In the genomic region with DNA sequence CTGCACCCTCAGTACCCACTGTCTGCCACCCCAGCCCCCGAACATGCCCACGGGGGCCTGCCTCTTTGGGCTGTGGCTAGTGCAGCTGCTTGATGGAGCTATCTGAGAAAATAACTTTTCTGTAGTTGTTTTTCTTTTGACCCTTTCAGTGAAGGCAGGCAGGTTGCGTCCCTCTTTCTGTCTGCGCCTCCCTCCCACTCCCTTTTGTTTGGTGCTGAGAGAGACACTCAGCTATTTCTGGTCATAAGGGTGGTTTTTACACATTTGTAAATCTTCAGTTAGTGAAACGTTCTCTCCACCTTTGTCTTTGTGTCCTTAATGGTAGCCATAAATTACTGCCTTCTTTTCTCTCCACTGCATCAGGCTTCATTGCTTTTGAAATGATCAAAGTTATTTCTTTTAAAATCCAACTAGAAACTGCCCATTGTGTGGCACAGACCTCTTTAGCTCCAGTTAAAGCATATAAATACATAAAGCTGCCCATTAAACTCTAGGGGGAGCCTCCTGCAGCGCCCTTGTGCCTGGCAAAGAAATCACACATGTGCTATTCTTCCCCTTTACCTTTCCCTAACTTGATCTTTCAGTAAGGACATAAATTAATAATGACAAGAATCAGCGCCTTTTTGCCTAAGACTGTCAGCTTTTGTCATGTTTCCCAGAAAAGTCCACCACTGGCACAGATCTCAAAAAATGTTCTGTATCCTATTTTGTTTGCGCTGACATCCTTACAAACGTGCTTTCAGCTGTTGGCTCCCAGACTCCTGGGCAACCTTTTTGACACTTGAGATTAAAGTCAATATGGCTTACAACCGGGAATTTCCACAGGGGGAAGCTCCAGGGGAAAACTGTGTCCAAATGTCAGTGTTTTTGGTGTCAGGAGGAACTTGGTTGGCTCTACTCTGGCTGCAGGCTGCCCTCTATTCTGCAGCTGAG, we compare ENCODE assay signal across 9 cellular contexts. TPM values are rescaled to one million over a fixed set of nuclear protein-coding genes. Genes with fewer than 3 reads are reported as not detected.
DNase-seq lines count a peak whose midpoint lies in the region; ATAC-seq and TF ChIP-seq lines count a peak whose summit lies in the region.
"Had no signal": no experiment of that assay in that cellular context is flagged by ENCODE, and none has a peak within 500 bp of the region (broad histone marks: within the 10 kb centered on the region; RNA-seq: fewer than 3 reads in every experiment).

No MANE protein-coding gene starts in this region.

- no peak for DNase-seq in activated T-cell treated with anti-CD3 and anti-CD28 coated beads, Interleukin-2, amount 50 U/mL, for 72 hours
- no peak for DNase-seq in activated T-cell treated with anti-CD3 and anti-CD28 coated beads, Interleukin-2, amount 50 U/mL, for 1 hour
- DNase-seq in NCI-H1092 treated with DMSO at 0.1 percent for 48 hours (lab: John Stamatoyannopoulos, UW) (peak; percentile 80), chondrocyte (ENCODE audit: low spot score) (no peak), AG20443 (ENCODE audit: low spot score) (no peak), SHP77 treated with DMSO at 0.1 percent for 48 hours (lab: John Stamatoyannopoulos, UW) (no peak)
- DNase-seq in stimulated activated effector memory CD8-positive, alpha-beta T cell treated with anti-CD3 and anti-CD28 coated beads, Interleukin-12 subunit alpha, Interleukin-12 subunit beta, amount 100 ng/mL, for 72 hours (ENCODE audit: low spot score in 2 of 2): no peak
- DNase-seq: GF-D8 had no signal

- H3K27ac Mint-ChIP-seq in activated T-cell treated with anti-CD3 and anti-CD28 coated beads, Interleukin-2, amount 50 U/mL, for 72 hours: no peak overlapping the region
- no peak overlapping the region for H3K27ac Mint-ChIP-seq in chondrocyte (ENCODE audit: unreplicated experiment)
- H3K27ac Mint-ChIP-seq in stimulated activated effector memory CD8-positive, alpha-beta T cell treated with anti-CD3 and anti-CD28 coated beads, Interleukin-12 subunit alpha, Interleukin-12 subunit beta, amount 100 ng/mL, for 72 hours: no peak overlapping the region

- H3K27me3 Mint-ChIP-seq in activated T-cell treated with anti-CD3 and anti-CD28 coated beads, Interleukin-2, amount 50 U/mL, for 72 hours (ENCODE audit: low read depth): peaks cover 71% of the 10 kb centered on the region
- no peaks in the 10 kb centered on the region for H3K27me3 Mint-ChIP-seq in chondrocyte (ENCODE audit: low read depth)

- no peaks in the 10 kb centered on the region for H3K36me3 Mint-ChIP-seq in activated T-cell treated with anti-CD3 and anti-CD28 coated beads, Interleukin-2, amount 50 U/mL, for 72 hours (ENCODE audit: insufficient read depth in 2 of 2)
- H3K36me3 Mint-ChIP-seq in chondrocyte (ENCODE audit: low read depth): peaks cover 11% of the 10 kb centered on the region
- H3K36me3 Mint-ChIP-seq in stimulated activated effector memory CD8-positive, alpha-beta T cell treated with anti-CD3 and anti-CD28 coated beads, Interleukin-12 subunit alpha, Interleukin-12 subunit beta, amount 100 ng/mL, for 72 hours: no peaks in the 10 kb centered on the region

- H3K4me1 Mint-ChIP-seq in activated T-cell treated with anti-CD3 and anti-CD28 coated beads, Interleukin-2, amount 50 U/mL, for 72 hours (ENCODE audit: low read depth): peaks cover 7% of the 10 kb centered on the region
- peaks cover 12% of the 10 kb centered on the region for H3K4me1 Mint-ChIP-seq in chondrocyte (ENCODE audit: low read depth)
- peaks cover 8% of the 10 kb centered on the region for H3K4me1 Mint-ChIP-seq in stimulated activated effector memory CD8-positive, alpha-beta T cell treated with anti-CD3 and anti-CD28 coated beads, Interleukin-12 subunit alpha, Interleukin-12 subunit beta, amount 100 ng/mL, for 72 hours

- no peak for ATAC-seq in activated T-cell treated with anti-CD3 and anti-CD28 coated beads, Interleukin-2, amount 50 U/mL, for 72 hours (replicated peaks in 1 of 2)
- no peak for ATAC-seq in stimulated activated effector memory CD8-positive, alpha-beta T cell treated with anti-CD3 and anti-CD28 coated beads, Interleukin-12 subunit alpha, Interleukin-12 subunit beta, amount 100 ng/mL, for 72 hours
- no peak for ATAC-seq in HG02642 (IDR thresholded peaks at IDR 0.05; ENCODE audit: poor library complexity, unreplicated experiment)

- no peaks in the 10 kb centered on the region for H3K9me3 Mint-ChIP-seq in activated T-cell treated with anti-CD3 and anti-CD28 coated beads, Interleukin-2, amount 50 U/mL, for 72 hours
- no peaks in the 10 kb centered on the region for H3K9me3 Mint-ChIP-seq in chondrocyte (ENCODE audit: low read depth)
- H3K9me3 Mint-ChIP-seq in stimulated activated effector memory CD8-positive, alpha-beta T cell treated with anti-CD3 and anti-CD28 coated beads, Interleukin-12 subunit alpha, Interleukin-12 subunit beta, amount 100 ng/mL, for 72 hours: no peaks in the 10 kb centered on the region

- peak overlapping the region; percentile 42 to 62 for H3K4me3 Mint-ChIP-seq in activated T-cell treated with anti-CD3 and anti-CD28 coated beads, Interleukin-2, amount 50 U/mL, for 72 hours
- H3K4me3 Mint-ChIP-seq in chondrocyte (ENCODE audit: unreplicated experiment): no peak overlapping the region
- peak overlapping the region; percentile 38 for H3K4me3 Mint-ChIP-seq in stimulated activated effector memory CD8-positive, alpha-beta T cell treated with anti-CD3 and anti-CD28 coated beads, Interleukin-12 subunit alpha, Interleukin-12 subunit beta, amount 100 ng/mL, for 72 hours

- TF ChIP-seq CTCF in chondrocyte (IDR thresholded peaks at IDR 0.05): peak; percentile 70

RNA-seq across cellular contexts. Expression of a gene that starts 1.7 kb away (rescaled TPM):
- total RNA-seq in activated T-cell treated with anti-CD3 and anti-CD28 coated beads, Interleukin-2, amount 50 U/mL, for 72 hours: under 1 TPM in 1 of 2 donors, not detected in 1; 0.37 TPM
- total RNA-seq in chondrocyte: 2.0 to 5.0 TPM (median 4.6 TPM) in 3 replicates
